8 cellular contexts compared by ENCODE assay signal in genomic region chr17:75689441-75689873, GRCh38. TPM values are rescaled to one million over a fixed set of nuclear protein-coding genes. Genes with fewer than 3 reads are reported as not detected.
A peak's percentile ranks its signal among the peaks of the same experiment; 100 is the strongest.
DNase-seq lines count a peak whose midpoint lies in the region; ATAC-seq and TF ChIP-seq lines count a peak whose summit lies in the region.

No MANE protein-coding gene starts in this region.

- no peaks in the 10 kb centered on the region for H3K9me3 ChIP-seq in SU-DHL-6 (ENCODE audit: insufficient read depth, low read length)
- no peaks in the 10 kb centered on the region for H3K9me3 ChIP-seq in SJCRH30 (replicated peaks)

- DNase-seq in dermis blood vessel endothelial cell = peak; percentile 64
- peak; percentile 22 for DNase-seq in stimulated activated CD4-positive, alpha-beta T cell treated with anti-CD3 and anti-CD28 coated beads, Interleukin-4, amount 100 ng/mL, for 24 hours
- no peak for DNase-seq in SJCRH30
- no peak for DNase-seq in MV-4-11 (lab: John Stamatoyannopoulos, UW)

- H3F3A ChIP-seq in SU-DHL-6 (ENCODE audit: insufficient read depth) = peaks cover 36% of the 10 kb centered on the region

- no peaks in the 10 kb centered on the region for H4K20me1 ChIP-seq in SU-DHL-6 (ENCODE audit: low read depth, low read length)

- peaks cover 31% of the 10 kb centered on the region for H3K79me2 ChIP-seq in SU-DHL-6 (ENCODE audit: insufficient read depth, low read length)

- H3K27ac ChIP-seq in SU-DHL-6 (ENCODE audit: low read depth, low read length) = peak overlapping the region; percentile 87
- H3K27ac ChIP-seq in SJCRH30 = no peak overlapping the region

- no peak for TF ChIP-seq CTCF in SU-DHL-6 (IDR thresholded peaks at IDR 0.05; ENCODE audit: insufficient read depth, low read length, poor library complexity, severe bottlenecking)

- H3K27me3 ChIP-seq in SU-DHL-6 (ENCODE audit: low read length) = no peaks in the 10 kb centered on the region
- no peaks in the 10 kb centered on the region for H3K27me3 ChIP-seq in SJCRH30

- ATAC-seq in GM21423 (IDR thresholded peaks at IDR 0.05; ENCODE audit: unreplicated experiment) (peak; percentile 49), GM21723 (IDR thresholded peaks at IDR 0.05; ENCODE audit: unreplicated experiment) (no peak), SK-N-SH treated with all-trans-retinoic acid at 6 μM for 48 hours (no peak)

- H3K4me1 ChIP-seq in SJCRH30 = no peaks in the 10 kb centered on the region; the same call in 1 of the 2 replicates

- H3K4me3 ChIP-seq in SU-DHL-6 (ENCODE audit: insufficient read depth, low read length, poor library complexity, severe bottlenecking) = peak overlapping the region; percentile 2
- H3K4me3 ChIP-seq in SJCRH30 = no peak overlapping the region

- H2AFZ ChIP-seq in SU-DHL-6 (ENCODE audit: low read depth, low read length, severe bottlenecking) = no peak overlapping the region

- H3K9ac ChIP-seq in SU-DHL-6 (ENCODE audit: low read length) = peak overlapping the region; percentile 47

- H3K9me2 ChIP-seq in SU-DHL-6 (replicated peaks; ENCODE audit: insufficient read depth, low read length) = no peaks in the 10 kb centered on the region

- H3K4me2 ChIP-seq in SU-DHL-6 (ENCODE audit: low read depth, low read length, poor library complexity, severe bottlenecking) = peak overlapping the region; percentile 68

- H3K36me3 ChIP-seq in SU-DHL-6 (ENCODE audit: low read length) (no peaks in the 10 kb centered on the region), SJCRH30 (peaks cover 53% of the 10 kb centered on the region)

TF ChIP-seq in SK-N-SH treated with all-trans-retinoic acid at 6 μM for 48 hours, 23 proteins besides CTCF, POLR2A, EP300 and RAD21:
- TF ChIP-seq GLIS3 (CRISPR knock-in tag; IDR thresholded peaks at IDR 0.05) (no peak), SNAI2 (CRISPR knock-in tag; IDR thresholded peaks at IDR 0.05) (no peak), ARNTL (CRISPR knock-in tag; IDR thresholded peaks at IDR 0.05; ENCODE audit: borderline replicate concordance, low read depth) (no peak), ZFP30 (CRISPR knock-in tag; IDR thresholded peaks at IDR 0.05) (no peak), PPARA (CRISPR knock-in tag; IDR thresholded peaks at IDR 0.05; ENCODE audit: borderline replicate concordance) (no peak), TCF4 (CRISPR knock-in tag; IDR thresholded peaks at IDR 0.05; ENCODE audit: borderline replicate concordance) (no peak), OSR1 (CRISPR knock-in tag; IDR thresholded peaks at IDR 0.05) (no peak), ZNF70 (CRISPR knock-in tag; IDR thresholded peaks at IDR 0.05) (no peak), ZNF8 (CRISPR knock-in tag; IDR thresholded peaks at IDR 0.05) (no peak), ZFP3 (CRISPR knock-in tag; IDR thresholded peaks at IDR 0.05) (no peak)
- TF ChIP-seq, protein P1, sequence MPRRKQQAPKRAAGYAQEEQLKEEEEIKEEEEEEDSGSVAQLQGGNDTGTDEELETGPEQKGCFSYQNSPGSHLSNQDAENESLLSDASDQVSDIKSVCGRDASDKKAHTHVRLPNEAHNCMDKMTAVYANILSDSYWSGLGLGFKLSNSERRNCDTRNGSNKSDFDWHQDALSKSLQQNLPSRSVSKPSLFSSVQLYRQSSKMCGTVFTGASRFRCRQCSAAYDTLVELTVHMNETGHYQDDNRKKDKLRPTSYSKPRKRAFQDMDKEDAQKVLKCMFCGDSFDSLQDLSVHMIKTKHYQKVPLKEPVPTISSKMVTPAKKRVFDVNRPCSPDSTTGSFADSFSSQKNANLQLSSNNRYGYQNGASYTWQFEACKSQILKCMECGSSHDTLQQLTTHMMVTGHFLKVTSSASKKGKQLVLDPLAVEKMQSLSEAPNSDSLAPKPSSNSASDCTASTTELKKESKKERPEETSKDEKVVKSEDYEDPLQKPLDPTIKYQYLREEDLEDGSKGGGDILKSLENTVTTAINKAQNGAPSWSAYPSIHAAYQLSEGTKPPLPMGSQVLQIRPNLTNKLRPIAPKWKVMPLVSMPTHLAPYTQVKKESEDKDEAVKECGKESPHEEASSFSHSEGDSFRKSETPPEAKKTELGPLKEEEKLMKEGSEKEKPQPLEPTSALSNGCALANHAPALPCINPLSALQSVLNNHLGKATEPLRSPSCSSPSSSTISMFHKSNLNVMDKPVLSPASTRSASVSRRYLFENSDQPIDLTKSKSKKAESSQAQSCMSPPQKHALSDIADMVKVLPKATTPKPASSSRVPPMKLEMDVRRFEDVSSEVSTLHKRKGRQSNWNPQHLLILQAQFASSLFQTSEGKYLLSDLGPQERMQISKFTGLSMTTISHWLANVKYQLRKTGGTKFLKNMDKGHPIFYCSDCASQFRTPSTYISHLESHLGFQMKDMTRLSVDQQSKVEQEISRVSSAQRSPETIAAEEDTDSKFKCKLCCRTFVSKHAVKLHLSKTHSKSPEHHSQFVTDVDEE (CRISPR knock-in tag; IDR thresholded peaks at IDR 0.05) = no peak
- TF ChIP-seq, protein P2, sequence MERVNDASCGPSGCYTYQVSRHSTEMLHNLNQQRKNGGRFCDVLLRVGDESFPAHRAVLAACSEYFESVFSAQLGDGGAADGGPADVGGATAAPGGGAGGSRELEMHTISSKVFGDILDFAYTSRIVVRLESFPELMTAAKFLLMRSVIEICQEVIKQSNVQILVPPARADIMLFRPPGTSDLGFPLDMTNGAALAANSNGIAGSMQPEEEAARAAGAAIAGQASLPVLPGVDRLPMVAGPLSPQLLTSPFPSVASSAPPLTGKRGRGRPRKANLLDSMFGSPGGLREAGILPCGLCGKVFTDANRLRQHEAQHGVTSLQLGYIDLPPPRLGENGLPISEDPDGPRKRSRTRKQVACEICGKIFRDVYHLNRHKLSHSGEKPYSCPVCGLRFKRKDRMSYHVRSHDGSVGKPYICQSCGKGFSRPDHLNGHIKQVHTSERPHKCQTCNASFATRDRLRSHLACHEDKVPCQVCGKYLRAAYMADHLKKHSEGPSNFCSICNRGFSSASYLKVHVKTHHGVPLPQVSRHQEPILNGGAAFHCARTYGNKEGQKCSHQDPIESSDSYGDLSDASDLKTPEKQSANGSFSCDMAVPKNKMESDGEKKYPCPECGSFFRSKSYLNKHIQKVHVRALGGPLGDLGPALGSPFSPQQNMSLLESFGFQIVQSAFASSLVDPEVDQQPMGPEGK (CRISPR knock-in tag; IDR thresholded peaks at IDR 0.05; ENCODE audit: borderline replicate concordance) = no peak

RNA-seq across cellular contexts. Expression of gene SAP30BP, which starts 22.3 kb away (rescaled TPM):
- total RNA-seq in dermis blood vessel endothelial cell = 68.2 and 84.7 TPM in 2 replicates
- total RNA-seq in SJCRH30 (2014; rRNA removed; shearing (Covaris generic)) = 63.4 and 74.0 TPM in 2 replicates

RNA-seq across cellular contexts. Expression of gene RECQL5, which starts 22.5 kb away (rescaled TPM):
- total RNA-seq in dermis blood vessel endothelial cell = 14.6 and 16.2 TPM in 2 replicates
- 25.9 and 28.1 TPM in 2 replicates for total RNA-seq in SJCRH30 (2014; rRNA removed; shearing (Covaris generic))

RNA-seq across cellular contexts. Expression of gene ITGB4, which starts 31.8 kb away (rescaled TPM):
- total RNA-seq in dermis blood vessel endothelial cell = 34.4 and 125 TPM in 2 replicates
- 4.3 and 8.8 TPM in 2 replicates for total RNA-seq in SJCRH30 (2014; rRNA removed; shearing (Covaris generic))

RNA-seq across cellular contexts. Expression of gene SMIM5, which starts 56.2 kb away (rescaled TPM):
- total RNA-seq in dermis blood vessel endothelial cell = 0.09 TPM in 1 of 2 replicates, not detected in the other
- 0.14 and 0.18 TPM in 2 replicates for total RNA-seq in SJCRH30 (2014; rRNA removed; shearing (Covaris generic))

Comparison
In these comparisons a context has a peak if more than half of its experiments do, and no peak if none do; other contexts are left out.
1. DNase-seq: peak in dermis blood vessel endothelial cell (single experiment) and stimulated activated CD4-positive, alpha-beta T cell treated with anti-CD3 and anti-CD28 coated beads, Interleukin-4, amount 100 ng/mL, for 24 hours (single experiment); none in SJCRH30 (0 of 2) and MV-4-11 (single experiment).